Comparison of ENCODE assay signal across 35 cellular contexts in genomic region chr14:49196327-49196726, GRCh38.
"Had no signal": no experiment of that assay in that cellular context is flagged by ENCODE, and none has a peak within 500 bp of the region (broad histone marks: within the 10 kb centered on the region; RNA-seq: fewer than 3 reads in every experiment).

No MANE protein-coding gene starts in this region.

- H3K27ac Mint-ChIP-seq: activated CD4-positive, alpha-beta memory T cell treated with anti-CD3 and anti-CD28 coated beads for 36 hours; activated CD4-positive, alpha-beta T cell treated with anti-CD3 and anti-CD28 coated beads, Interleukin-2, amount 10 ng/mL, durations not matched to agents 7 days and 5 days; activated naive CD4-positive, alpha-beta T cell treated with anti-CD3 and anti-CD28 coated beads, Interleukin-2, amount 50 U/mL, for 24 hours; activated naive CD8-positive, alpha-beta T cell treated with anti-CD3 and anti-CD28 coated beads, Interleukin-2, amount 10 ng/mL, durations not matched to agents 7 days and 5 days; activated T-helper 2 cell treated with anti-CD3 and anti-CD28 coated beads, Interferon-gamma antibody, Interleukin-2, Interleukin-4, amounts not matched to agents 10 μg/mL and 5 μg/mL and 100 μg/mL, durations not matched to agents 14 hours and 24 hours and 36 hours; brain; T-helper 1 cell treated with Interleukin-12 subunit alpha and Interleukin-12 subunit beta and Interleukin-4 antibody, amounts not matched to agents 30 μg/mL and 1 μg/mL, for 36 hours; T-helper 2 cell treated with Interferon-gamma antibody and Interleukin-4, amounts not matched to agents 5 μg/mL and 100 μg/mL, for 36 hours had no signal

- ATAC-seq: PC-3 had no signal

- H3K4me3 Mint-ChIP-seq: activated CD4-positive, alpha-beta memory T cell treated with anti-CD3 and anti-CD28 coated beads for 36 hours; activated CD4-positive, alpha-beta T cell treated with anti-CD3 and anti-CD28 coated beads, Interleukin-2, amount 10 ng/mL, durations not matched to agents 7 days and 5 days; activated naive CD4-positive, alpha-beta T cell treated with anti-CD3 and anti-CD28 coated beads, Interleukin-2, amount 50 U/mL, for 24 hours; activated naive CD8-positive, alpha-beta T cell treated with anti-CD3 and anti-CD28 coated beads, Interleukin-2, amount 10 ng/mL, durations not matched to agents 7 days and 5 days; brain; T-helper 1 cell treated with Interleukin-12 subunit alpha and Interleukin-12 subunit beta and Interleukin-4 antibody, amounts not matched to agents 30 μg/mL and 1 μg/mL, for 36 hours; T-helper 2 cell treated with Interferon-gamma antibody and Interleukin-4, amounts not matched to agents 5 μg/mL and 100 μg/mL, for 36 hours had no signal

- H3K9me3 Mint-ChIP-seq: activated CD4-positive, alpha-beta memory T cell treated with anti-CD3 and anti-CD28 coated beads for 36 hours; activated CD4-positive, alpha-beta T cell treated with anti-CD3 and anti-CD28 coated beads, Interleukin-2, amount 10 ng/mL, durations not matched to agents 7 days and 5 days; activated naive CD8-positive, alpha-beta T cell treated with anti-CD3 and anti-CD28 coated beads, Interleukin-2, amount 10 ng/mL, durations not matched to agents 7 days and 5 days; activated T-helper 2 cell treated with anti-CD3 and anti-CD28 coated beads, Interferon-gamma antibody, Interleukin-2, Interleukin-4, amounts not matched to agents 10 μg/mL and 5 μg/mL and 100 μg/mL, durations not matched to agents 14 hours and 24 hours and 36 hours; T-helper 1 cell treated with Interleukin-12 subunit alpha and Interleukin-12 subunit beta and Interleukin-4 antibody, amounts not matched to agents 30 μg/mL and 1 μg/mL, for 36 hours; T-helper 2 cell treated with Interferon-gamma antibody and Interleukin-4, amounts not matched to agents 5 μg/mL and 100 μg/mL, for 36 hours had no signal

- H3K36me3 ChIP-seq: adrenal gland, Peyer's patch, SJSA1 had no signal

- DNase-seq: activated CD4-positive, alpha-beta memory T cell treated with anti-CD3 and anti-CD28 coated beads for 36 hours; activated CD4-positive, alpha-beta T cell treated with anti-CD3 and anti-CD28 coated beads, Interleukin-2, amount 10 ng/mL, durations not matched to agents 7 days and 5 days; activated CD8-positive, alpha-beta memory T cell treated with anti-CD3 and anti-CD28 coated beads, Interleukin-2, amount 50 U/mL, for 4 hours; activated gamma-delta T cell; activated naive CD4-positive, alpha-beta T cell treated with Interleukin-2 at 50 U/mL for 16 hours; activated naive CD8-positive, alpha-beta T cell treated with anti-CD3 and anti-CD28 coated beads, Interleukin-2, amount 10 ng/mL, durations not matched to agents 7 days and 5 days; activated T-cell treated with anti-CD3 and anti-CD28 coated beads for 4 hours; activated T-cell treated with anti-CD3 and anti-CD28 coated beads, Interleukin-2, amount 50 U/mL, for 48 hours; adrenal gland; caudate nucleus; cerebellar nuclear complex; Kasumi-1; MM.1S; MV-4-11; NCI-H1092; NCI-H1436 treated with DMSO at 0.1 percent for 48 hours; NCI-H187; NCI-H2029 treated with DMSO at 0.1 percent for 48 hours; NCI-H2107; NCI-H2171; NCI-H446; NCI-H524; NCI-H82; NK-92 treated with Interleukin-12 subunit alpha and Interleukin-12 subunit beta, amount 100 ng/mL, for 24 hours; PC-3; Peyer's patch; RPMI8226; SHP77 treated with DMSO at 0.1 percent for 48 hours; SK-N-SH had no signal

- H3K27me3 Mint-ChIP-seq: activated CD4-positive, alpha-beta memory T cell treated with anti-CD3 and anti-CD28 coated beads for 36 hours; activated CD4-positive, alpha-beta T cell treated with anti-CD3 and anti-CD28 coated beads, Interleukin-2, amount 10 ng/mL, durations not matched to agents 7 days and 5 days; activated naive CD8-positive, alpha-beta T cell treated with anti-CD3 and anti-CD28 coated beads, Interleukin-2, amount 10 ng/mL, durations not matched to agents 7 days and 5 days had no signal

- H3K4me1 ChIP-seq: adrenal gland, Peyer's patch, SJSA1 had no signal

- H3K9me3 ChIP-seq: adrenal gland, Peyer's patch, SJSA1, SK-N-SH had no signal

- H3K4me1 Mint-ChIP-seq: activated CD4-positive, alpha-beta T cell treated with anti-CD3 and anti-CD28 coated beads, Interleukin-2, amount 10 ng/mL, durations not matched to agents 7 days and 5 days; activated naive CD4-positive, alpha-beta T cell treated with anti-CD3 and anti-CD28 coated beads, Interleukin-2, amount 50 U/mL, for 24 hours; activated naive CD8-positive, alpha-beta T cell treated with anti-CD3 and anti-CD28 coated beads, Interleukin-2, amount 10 ng/mL, durations not matched to agents 7 days and 5 days had no signal

- H3K27ac ChIP-seq: adrenal gland, Peyer's patch, SJSA1 had no signal

- H3K9ac ChIP-seq: SK-N-SH had no signal

- H3K4me2 ChIP-seq: SK-N-SH had no signal

- H3K27me3 ChIP-seq: adrenal gland, Peyer's patch, SJSA1 had no signal

- H3K36me3 Mint-ChIP-seq: activated CD4-positive, alpha-beta memory T cell treated with anti-CD3 and anti-CD28 coated beads for 36 hours; activated naive CD4-positive, alpha-beta T cell treated with anti-CD3 and anti-CD28 coated beads, Interleukin-2, amount 50 U/mL, for 24 hours; activated naive CD8-positive, alpha-beta T cell treated with anti-CD3 and anti-CD28 coated beads, Interleukin-2, amount 10 ng/mL, durations not matched to agents 7 days and 5 days; brain had no signal

- H3K4me3 ChIP-seq: adrenal gland, Peyer's patch, SJSA1 had no signal
